ENCODE assay signal across 9 cellular contexts in genomic region chr4:74873545-74874295, GRCh38.
DNase-seq lines count a peak whose midpoint lies in the region; ATAC-seq lines count a peak whose summit lies in the region.
"Had no signal": no experiment of that assay in that cellular context is flagged by ENCODE, and none has a peak within 500 bp of the region (broad histone marks: within the 10 kb centered on the region; RNA-seq: fewer than 3 reads in every experiment).

No MANE protein-coding gene starts in this region.

- DNase-seq in CD1c-positive myeloid dendritic cell (ENCODE audit: extremely low spot score) (peak; percentile 29), amniotic epithelial cell (ENCODE audit: low read depth) (peak; percentile 28), hippocampal formation (lab: John Stamatoyannopoulos, UW) (no peak), COLO668 (lab: John Stamatoyannopoulos, UW; ENCODE audit: unreplicated experiment) (no peak), NCI-H128 (lab: John Stamatoyannopoulos, UW; ENCODE audit: unreplicated experiment) (no peak), middle frontal gyrus (ENCODE audit: extremely low spot score, low spot score) (no peak)
- DNase-seq: stimulated activated CD4-positive, alpha-beta T cell treated with anti-CD3 and anti-CD28 coated beads, Interleukin-15, amount 100 ng/mL, for 24 hours had no signal

- peak; percentile 94 for ATAC-seq in GM19463 (IDR thresholded peaks at IDR 0.05; ENCODE audit: unreplicated experiment)
- peak; percentile 95 for ATAC-seq in HG03159 (IDR thresholded peaks at IDR 0.05; ENCODE audit: unreplicated experiment)

Comparison
In these comparisons a context has a peak if more than half of its experiments do, and no peak if none do; other contexts are left out.
1. DNase-seq: peak in CD1c-positive myeloid dendritic cell (single experiment) and amniotic epithelial cell (single experiment); none in hippocampal formation (0 of 2), COLO668 (single experiment), NCI-H128 (single experiment) and middle frontal gyrus (single experiment).